In the genomic region with DNA sequence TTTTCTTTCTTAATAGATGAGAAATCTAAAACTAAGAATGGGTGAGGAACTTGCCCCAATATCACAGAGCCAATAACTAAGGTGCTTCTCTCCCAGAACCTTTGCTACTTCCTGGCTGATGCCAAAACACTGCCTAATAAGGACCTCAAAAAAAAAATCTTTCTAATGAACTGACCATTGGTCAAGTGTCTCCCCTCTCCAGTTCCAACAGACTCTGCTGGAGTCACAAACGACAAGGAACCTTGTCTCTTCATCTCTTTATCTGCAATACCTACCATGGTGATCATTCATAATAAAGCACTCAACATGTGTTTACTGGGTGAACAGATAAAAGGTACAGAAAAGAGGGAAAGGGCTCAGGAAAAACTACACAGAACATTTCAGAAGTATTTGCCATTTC, we compare ENCODE assay signal across 19 cellular contexts.
DNase-seq lines count a peak whose midpoint lies in the region; TF ChIP-seq lines count a peak whose summit lies in the region.
"Had no signal": no experiment of that assay in that cellular context is flagged by ENCODE, and none has a peak within 500 bp of the region (broad histone marks: within the 10 kb centered on the region; RNA-seq: fewer than 3 reads in every experiment).

No MANE protein-coding gene starts in this region.

- H2BK12ac ChIP-seq in trophoblast cell (ENCODE audit: low read length): peak overlapping the region; percentile 77

- no peaks in the 10 kb centered on the region for H3K79me2 ChIP-seq in hepatocyte
- H3K79me2 ChIP-seq in trophoblast cell (ENCODE audit: control insufficient read depth, insufficient read depth, low read length, poor library complexity): no peaks in the 10 kb centered on the region

- no peak overlapping the region for H3K18ac ChIP-seq in trophoblast cell (ENCODE audit: low read length)

- in situ Hi-C loops in G401 (cut with HindIII; ENCODE audit: low sequenced_read_pairs): no loop called here

- peak overlapping the region; percentile 56 for H4K91ac ChIP-seq in trophoblast cell (ENCODE audit: low read depth, low read length)

- TF ChIP-seq CTCF in VCaP (conservative IDR thresholded peaks at IDR 0.05): no peak
- no peak for TF ChIP-seq CTCF in hepatocyte (IDR thresholded peaks at IDR 0.05; ENCODE audit: poor library complexity)
- TF ChIP-seq CTCF in BE2C (IDR thresholded peaks at IDR 0.05; ENCODE audit: low read depth, low read length): no peak

- H2BK120ac ChIP-seq in trophoblast cell (ENCODE audit: insufficient read depth, low read length, poor library complexity): peak overlapping the region; percentile 57

- no peak overlapping the region for H2AFZ ChIP-seq in hepatocyte
- H2AFZ ChIP-seq in trophoblast cell (ENCODE audit: insufficient read depth, low read length, poor library complexity): no peak overlapping the region
- H2AFZ ChIP-seq: GM23248 had no signal

- H3K27me3 ChIP-seq in hepatocyte: no peaks in the 10 kb centered on the region
- H3K27me3 ChIP-seq in trophoblast cell (ENCODE audit: insufficient read depth, low read length): no peaks in the 10 kb centered on the region
- no peaks in the 10 kb centered on the region for H3K27me3 ChIP-seq in BE2C

- H3K23ac ChIP-seq in trophoblast cell (ENCODE audit: low read length): no peak overlapping the region

- H2AK5ac ChIP-seq in trophoblast cell (ENCODE audit: low read length): no peak overlapping the region

- H3K9me2 ChIP-seq in hepatocyte (replicated peaks; ENCODE audit: insufficient read depth): no peaks in the 10 kb centered on the region

- H3K4me2 ChIP-seq in hepatocyte (no peak overlapping the region), trophoblast cell (ENCODE audit: low read length) (no peak overlapping the region)

- H2BK5ac ChIP-seq in trophoblast cell (ENCODE audit: low read depth, low read length, poor library complexity): peak overlapping the region; percentile 29

- H4K8ac ChIP-seq in trophoblast cell (ENCODE audit: low read depth, low read length): no peak overlapping the region

- no peak overlapping the region for H3K14ac ChIP-seq in trophoblast cell (ENCODE audit: low read length)

- no peaks in the 10 kb centered on the region for H3K36me3 ChIP-seq in hepatocyte (replicated peaks; ENCODE audit: insufficient read depth, low read depth)
- H3K36me3 ChIP-seq in trophoblast cell (ENCODE audit: control insufficient read depth in 1 of 2, insufficient read depth in 2 of 2, low read length in 2 of 2): no peaks in the 10 kb centered on the region
- H3K36me3 ChIP-seq in BE2C: no peaks in the 10 kb centered on the region
- H3K36me3 ChIP-seq: HAP-1 had no signal

- no peaks in the 10 kb centered on the region for H3K9me3 ChIP-seq in hepatocyte (ENCODE audit: low read depth)
- H3K9me3 ChIP-seq in trophoblast cell (ENCODE audit: insufficient read depth, low read depth, low read length): no peaks in the 10 kb centered on the region
- peaks cover 3% of the 10 kb centered on the region for H3K9me3 ChIP-seq in BE2C
- H3K9me3 ChIP-seq: HAP-1 had no signal

- DNase-seq in G401 (ENCODE audit: low spot score) (peak; percentile 50), hepatocyte (ENCODE audit: low spot score) (no peak), trophoblast cell (peak in 1 of 2 donors; percentile 30), BE2C (no peak), AML-193 (lab: John Stamatoyannopoulos, UW) (no peak), amygdala (lab: John Stamatoyannopoulos, UW) (no peak)
- DNase-seq: 8988T; C1 segment of cervical spinal cord; CD4-positive, CD25-positive, alpha-beta regulatory T cell; CD8-positive, alpha-beta memory T cell; COR-L47; DMS 273 treated with DMSO at 0.1 percent for 48 hours; DMS53; DND-41; EL; GM23248 had no signal

- peaks cover 15% of the 10 kb centered on the region for H3K79me1 ChIP-seq in trophoblast cell (ENCODE audit: low read length)

- H3K27ac ChIP-seq in VCaP: peak overlapping the region; percentile 56
- peak overlapping the region; percentile 37 for H3K27ac ChIP-seq in hepatocyte
- no peak overlapping the region for H3K27ac ChIP-seq in trophoblast cell (ENCODE audit: low read depth, low read length)
- H3K27ac ChIP-seq: GM23248, HL-60 had no signal

- no peak overlapping the region for H4K12ac ChIP-seq in trophoblast cell (ENCODE audit: low read depth, low read length)

- no peak overlapping the region for H3K4ac ChIP-seq in trophoblast cell (ENCODE audit: low read depth, low read length)

- H3K4me1 ChIP-seq in hepatocyte (ENCODE audit: insufficient read depth): peaks cover 11% of the 10 kb centered on the region
- no peaks in the 10 kb centered on the region for H3K4me1 ChIP-seq in trophoblast cell (ENCODE audit: control insufficient read depth in 1 of 2, insufficient read depth in 2 of 2, low read length in 2 of 2)
- no peaks in the 10 kb centered on the region; the same call in 1 of the 2 replicates for H3K4me1 ChIP-seq in BE2C
- H3K4me1 ChIP-seq: HAP-1 had no signal

- no peaks in the 10 kb centered on the region for H4K20me1 ChIP-seq in hepatocyte (ENCODE audit: insufficient read depth, poor library complexity, severe bottlenecking)

- 43% methylated on average over 1 of the region's 1 CpG for WGBS in hepatocyte (ENCODE audit: low lambda C conversion rate, missing lambda C conversion rate)
- WGBS in trophoblast cell (ENCODE audit: extremely low coverage, insufficient coverage, insufficient read length): no CpG with 5 or more reads among the region's 1 CpG

- H3K9ac ChIP-seq in trophoblast cell (ENCODE audit: low read length): no peak overlapping the region
- H3K9ac ChIP-seq: GM23248 had no signal

- H3K4me3 ChIP-seq in hepatocyte: no peak overlapping the region
- H3K4me3 ChIP-seq in trophoblast cell (ENCODE audit: low read depth, low read length): no peak overlapping the region
- no peak overlapping the region for H3K4me3 ChIP-seq in BE2C (ENCODE audit: low read depth, low read length)
- H3K4me3 ChIP-seq: GM23248, HAP-1 had no signal
